ENCODE assay signal across 8 cellular contexts in the genomic region with DNA sequence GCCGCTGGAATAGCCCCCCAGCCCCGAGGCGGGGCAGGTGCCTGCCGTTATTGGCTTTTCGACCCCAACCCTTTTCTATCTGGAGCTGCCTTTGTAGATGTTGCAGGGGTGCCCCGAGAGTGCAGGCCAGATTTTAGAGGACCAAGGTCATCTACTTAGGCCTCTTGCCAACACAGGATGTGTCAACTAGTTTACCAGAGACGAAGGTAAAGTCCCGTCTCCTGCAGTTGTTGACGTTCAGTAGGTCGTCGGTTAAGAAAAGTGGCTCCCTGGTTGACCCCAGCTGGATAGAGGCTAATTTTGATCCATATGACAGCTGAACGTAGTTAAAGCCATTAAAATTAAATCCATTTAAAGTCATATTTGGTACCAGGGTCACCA. TPM values are rescaled to one million over a fixed set of nuclear protein-coding genes. Genes with fewer than 3 reads are reported as not detected.
A peak's percentile ranks its signal among the peaks of the same experiment; 100 is the strongest.
DNase-seq lines count a peak whose midpoint lies in the region; ATAC-seq and TF ChIP-seq lines count a peak whose summit lies in the region.

No MANE protein-coding gene starts in this region.

- H3K79me2 ChIP-seq in HCT116 (ENCODE audit: insufficient read depth, low read length) = peaks cover 43% of the 10 kb centered on the region

- H3K9me3 ChIP-seq in HCT116 (ENCODE audit: control insufficient read depth in 1 of 2, insufficient read depth in 1 of 2, low read depth in 1 of 2, low read length in 2 of 2) (no peaks in the 10 kb centered on the region), NT2/D1 (ENCODE audit: insufficient read depth, low read length) (no peaks in the 10 kb centered on the region), duodenal mucosa (ENCODE audit: control insufficient read depth in 1 of 2, low read length in 2 of 2) (no peaks in the 10 kb centered on the region), mucosa of descending colon (no peaks in the 10 kb centered on the region)

- ATAC-seq in HCT116 (peak; percentile 6), mucosa of descending colon (peak; percentile 40)

- no peak for TF ChIP-seq POLR2A in HCT116 (IDR thresholded peaks at IDR 0.05; ENCODE audit: borderline replicate concordance, extremely low read depth, insufficient read depth, insufficient read length)

- no peak for TF ChIP-seq CTCF in HCT116 (IDR thresholded peaks at IDR 0.05 in 2 of 3, conservative IDR thresholded peaks at IDR 0.05 in 1 of 3; ENCODE audit: borderline replicate concordance in 1 of 3, insufficient read depth in 1 of 3, low read depth in 2 of 3, low read length in 2 of 3)
- TF ChIP-seq CTCF in mucosa of descending colon (IDR thresholded peaks at IDR 0.05) = no peak

- CTCF ChIA-PET in HCT116 (lab: Charles Lee) = interaction anchor here (1.8 kb wide), 1 partner anchor 69 kb away, joined by 3 read pairs; no protein-coding TSS in a partner anchor

- H3K4me2 ChIP-seq in HCT116 (ENCODE audit: low read length) = peak overlapping the region; percentile 74

- H3K4me1 ChIP-seq in HCT116 (ENCODE audit: control insufficient read depth in 1 of 2, insufficient read depth in 2 of 2, low read length in 2 of 2) = peaks cover 9 to 19% of the 10 kb centered on the region in 2 experiments
- H3K4me1 ChIP-seq in NT2/D1 (ENCODE audit: insufficient read depth, insufficient read length) = no peaks in the 10 kb centered on the region
- H3K4me1 ChIP-seq in duodenal mucosa (ENCODE audit: control insufficient read depth in 1 of 2, insufficient read depth in 2 of 2, low read length in 2 of 2) = peaks cover 21 to 32% of the 10 kb centered on the region in 2 donors
- peaks cover 5% of the 10 kb centered on the region for H3K4me1 ChIP-seq in mucosa of descending colon (ENCODE audit: low read depth)

- peak; percentile 23 for DNase-seq in NCI-H2196 (lab: John Stamatoyannopoulos, UW; ENCODE audit: unreplicated experiment)
- DNase-seq in NCI-H2196 treated with DMSO at 0.1 percent for 48 hours (lab: John Stamatoyannopoulos, UW; ENCODE audit: unreplicated experiment) = no peak
- DNase-seq in HCT116 (ENCODE audit: low read depth, low spot score) = peak; percentile 6
- peak; percentile 2 for DNase-seq in NT2/D1 (ENCODE audit: low read depth, low spot score)
- DNase-seq in mucosa of descending colon = peak in 1 of 3 donors; percentile 68
- DNase-seq in NCI-H345 treated with DMSO at 0.1 percent for 48 hours (lab: John Stamatoyannopoulos, UW; ENCODE audit: unreplicated experiment) = no peak
- DNase-seq in NCI-H2107 treated with DMSO at 0.1 percent for 48 hours (lab: John Stamatoyannopoulos, UW; ENCODE audit: unreplicated experiment) = no peak

- intact Hi-C loops in HCT116 (cut with micrococcal nuclease) = loop anchor here (5.0 to 10.0 kb wide), 2 partner anchors 92 to 1795 kb away; a partner anchor contains a TSS
- intact Hi-C loops in mucosa of descending colon (cut with DNase I, micrococcal nuclease) = no loop called here

- H3K9me2 ChIP-seq in HCT116 (ENCODE audit: insufficient read depth) = no peaks in the 10 kb centered on the region

- H3K36me3 ChIP-seq in HCT116 (ENCODE audit: control insufficient read depth in 1 of 2, insufficient read depth in 2 of 2, low read length in 2 of 2) = no peaks in the 10 kb centered on the region
- no peaks in the 10 kb centered on the region for H3K36me3 ChIP-seq in NT2/D1 (ENCODE audit: insufficient read depth, insufficient read length, low read length)
- H3K36me3 ChIP-seq in duodenal mucosa (ENCODE audit: control insufficient read depth in 1 of 2, insufficient read depth in 2 of 2, low read length in 2 of 2) = peaks cover 0 to 4% of the 10 kb centered on the region in 2 donors
- H3K36me3 ChIP-seq in mucosa of descending colon (ENCODE audit: low read depth) = no peaks in the 10 kb centered on the region

- RAD21 ChIA-PET in HCT116 (lab: Charles Lee; ENCODE audit: low non-redundant PET in 1 of 2, low total read pairs in 2 of 2, uncharacterized antibody in 2 of 2, unreplicated experiment in 2 of 2) = no interaction called here

- peaks cover 23% of the 10 kb centered on the region for H4K20me1 ChIP-seq in HCT116 (ENCODE audit: insufficient read depth)

- no peak for TF ChIP-seq RAD21 in HCT116 (IDR thresholded peaks at IDR 0.05; ENCODE audit: low read depth)

- POLR2A ChIA-PET in HCT116 (lab: Charles Lee) = no interaction called here

- H2AFZ ChIP-seq in HCT116 (ENCODE audit: low read depth, low read length, poor library complexity, severe bottlenecking) = no peak overlapping the region

- H3K4me3 ChIP-seq in HCT116 (replicated peaks in 1 of 2; ENCODE audit: low read depth in 1 of 2, low read length in 2 of 2) (peak overlapping the region; percentile 84), NT2/D1 (ENCODE audit: insufficient read length, low read depth) (peak overlapping the region; percentile 66), duodenal mucosa (ENCODE audit: low read depth in 1 of 2, low read length in 2 of 2) (peak overlapping the region; percentile 90 to 91), mucosa of descending colon (peak overlapping the region; percentile 93)

- H3K9ac ChIP-seq in HCT116 (ENCODE audit: low read length) (peak overlapping the region; percentile 95), NT2/D1 (ENCODE audit: insufficient read length, low read depth) (peak overlapping the region; percentile 87), duodenal mucosa (ENCODE audit: low read depth in 1 of 2, low read length in 2 of 2) (peak overlapping the region; percentile 80 to 84)

- peak overlapping the region; percentile 99 for H3K27ac ChIP-seq in HCT116 (ENCODE audit: low read depth, low read length)
- H3K27ac ChIP-seq in duodenal mucosa (ENCODE audit: low read depth, low read length) = peak overlapping the region; percentile 88

- BruUV-seq in HCT116 (replicated peaks; lab: Mats Ljungman, UMichigan) = TSS peak; percentile 90

- H3K27me3 ChIP-seq in HCT116 (ENCODE audit: insufficient read depth, low read length) (no peaks in the 10 kb centered on the region), NT2/D1 (ENCODE audit: insufficient read depth, insufficient read length) (no peaks in the 10 kb centered on the region), duodenal mucosa (ENCODE audit: control insufficient read depth in 1 of 2, insufficient read depth in 2 of 2, low read length in 2 of 2) (no peaks in the 10 kb centered on the region)

TF ChIP-seq in HCT116, 20 proteins besides CTCF, POLR2A, EP300 and RAD21:
- TF ChIP-seq YY1 (IDR thresholded peaks at IDR 0.05; ENCODE audit: extremely low read depth, insufficient replicate concordance, low read depth, low read length) = no peak
- TF ChIP-seq, protein P1, sequence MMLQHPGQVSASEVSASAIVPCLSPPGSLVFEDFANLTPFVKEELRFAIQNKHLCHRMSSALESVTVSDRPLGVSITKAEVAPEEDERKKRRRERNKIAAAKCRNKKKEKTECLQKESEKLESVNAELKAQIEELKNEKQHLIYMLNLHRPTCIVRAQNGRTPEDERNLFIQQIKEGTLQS (IDR thresholded peaks at IDR 0.05) = no peak
- TF ChIP-seq SRF (IDR thresholded peaks at IDR 0.05; ENCODE audit: low read depth) = no peak
- no peak for TF ChIP-seq FOSL1 (IDR thresholded peaks at IDR 0.05; ENCODE audit: low read depth)
- TF ChIP-seq SP1 (IDR thresholded peaks at IDR 0.05; ENCODE audit: low read depth) = no peak
- TF ChIP-seq, protein P2, sequence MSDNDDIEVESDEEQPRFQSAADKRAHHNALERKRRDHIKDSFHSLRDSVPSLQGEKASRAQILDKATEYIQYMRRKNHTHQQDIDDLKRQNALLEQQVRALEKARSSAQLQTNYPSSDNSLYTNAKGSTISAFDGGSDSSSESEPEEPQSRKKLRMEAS (IDR thresholded peaks at IDR 0.05) = no peak
- TF ChIP-seq TCF7L2 (IDR thresholded peaks at IDR 0.05; ENCODE audit: borderline replicate concordance, extremely low read depth, insufficient read depth, insufficient read length) = no peak
- no peak for TF ChIP-seq EZH2phosphoT487 (IDR thresholded peaks at IDR 0.05; ENCODE audit: borderline replicate concordance)
- TF ChIP-seq, protein P3, sequence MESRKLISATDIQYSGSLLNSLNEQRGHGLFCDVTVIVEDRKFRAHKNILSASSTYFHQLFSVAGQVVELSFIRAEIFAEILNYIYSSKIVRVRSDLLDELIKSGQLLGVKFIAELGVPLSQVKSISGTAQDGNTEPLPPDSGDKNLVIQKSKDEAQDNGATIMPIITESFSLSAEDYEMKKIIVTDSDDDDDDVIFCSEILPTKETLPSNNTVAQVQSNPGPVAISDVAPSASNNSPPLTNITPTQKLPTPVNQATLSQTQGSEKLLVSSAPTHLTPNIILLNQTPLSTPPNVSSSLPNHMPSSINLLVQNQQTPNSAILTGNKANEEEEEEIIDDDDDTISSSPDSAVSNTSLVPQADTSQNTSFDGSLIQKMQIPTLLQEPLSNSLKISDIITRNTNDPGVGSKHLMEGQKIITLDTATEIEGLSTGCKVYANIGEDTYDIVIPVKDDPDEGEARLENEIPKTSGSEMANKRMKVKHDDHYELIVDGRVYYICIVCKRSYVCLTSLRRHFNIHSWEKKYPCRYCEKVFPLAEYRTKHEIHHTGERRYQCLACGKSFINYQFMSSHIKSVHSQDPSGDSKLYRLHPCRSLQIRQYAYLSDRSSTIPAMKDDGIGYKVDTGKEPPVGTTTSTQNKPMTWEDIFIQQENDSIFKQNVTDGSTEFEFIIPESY (IDR thresholded peaks at IDR 0.05; ENCODE audit: extremely low read depth, insufficient replicate concordance, low read length) = no peak
- TF ChIP-seq ZFX (IDR thresholded peaks at IDR 0.05) = no peak
- no peak for TF ChIP-seq JUND (IDR thresholded peaks at IDR 0.05)
- no peak for TF ChIP-seq CEBPB (IDR thresholded peaks at IDR 0.05; ENCODE audit: low read depth)
- TF ChIP-seq EGR1 (IDR thresholded peaks at IDR 0.05; ENCODE audit: low read depth) = no peak
- no peak for TF ChIP-seq CBX3 (IDR thresholded peaks at IDR 0.05; ENCODE audit: low read depth)
- TF ChIP-seq ZNF274 (IDR thresholded peaks at IDR 0.05; ENCODE audit: low read depth, low read length) = no peak
- no peak for TF ChIP-seq ELF1 (IDR thresholded peaks at IDR 0.05; ENCODE audit: borderline replicate concordance, low read depth)
- no peak for TF ChIP-seq EZH2 (IDR thresholded peaks at IDR 0.05)

RNA-seq across cellular contexts. Expression of a gene that starts 0.6 kb away (rescaled TPM):
- total RNA-seq in HCT116 (2021; ENCODE audit: unreplicated experiment) (104 TPM), mucosa of descending colon (100 to 1,000 TPM in 2 of 3 donors, 10 to 100 TPM in 1; 85.4 to 151 (median 100) TPM)
- polyA plus RNA-seq in HCT116 (2012) = 23.6 and 31.9 TPM in 2 replicates

Comparison
In these comparisons a context has a peak if more than half of its experiments do, and no peak if none do; other contexts are left out.
1. DNase-seq: peak in NCI-H2196 (single experiment), HCT116 (single experiment) and NT2/D1 (single experiment); none in NCI-H2196 treated with DMSO at 0.1 percent for 48 hours (single experiment), NCI-H345 treated with DMSO at 0.1 percent for 48 hours (single experiment) and NCI-H2107 treated with DMSO at 0.1 percent for 48 hours (single experiment).
2. Peak in every context shown above with its lines, with median percentiles within 50 percentile points of each other: H3K4me3 ChIP-seq and H3K9ac ChIP-seq.